In the genomic region with DNA sequence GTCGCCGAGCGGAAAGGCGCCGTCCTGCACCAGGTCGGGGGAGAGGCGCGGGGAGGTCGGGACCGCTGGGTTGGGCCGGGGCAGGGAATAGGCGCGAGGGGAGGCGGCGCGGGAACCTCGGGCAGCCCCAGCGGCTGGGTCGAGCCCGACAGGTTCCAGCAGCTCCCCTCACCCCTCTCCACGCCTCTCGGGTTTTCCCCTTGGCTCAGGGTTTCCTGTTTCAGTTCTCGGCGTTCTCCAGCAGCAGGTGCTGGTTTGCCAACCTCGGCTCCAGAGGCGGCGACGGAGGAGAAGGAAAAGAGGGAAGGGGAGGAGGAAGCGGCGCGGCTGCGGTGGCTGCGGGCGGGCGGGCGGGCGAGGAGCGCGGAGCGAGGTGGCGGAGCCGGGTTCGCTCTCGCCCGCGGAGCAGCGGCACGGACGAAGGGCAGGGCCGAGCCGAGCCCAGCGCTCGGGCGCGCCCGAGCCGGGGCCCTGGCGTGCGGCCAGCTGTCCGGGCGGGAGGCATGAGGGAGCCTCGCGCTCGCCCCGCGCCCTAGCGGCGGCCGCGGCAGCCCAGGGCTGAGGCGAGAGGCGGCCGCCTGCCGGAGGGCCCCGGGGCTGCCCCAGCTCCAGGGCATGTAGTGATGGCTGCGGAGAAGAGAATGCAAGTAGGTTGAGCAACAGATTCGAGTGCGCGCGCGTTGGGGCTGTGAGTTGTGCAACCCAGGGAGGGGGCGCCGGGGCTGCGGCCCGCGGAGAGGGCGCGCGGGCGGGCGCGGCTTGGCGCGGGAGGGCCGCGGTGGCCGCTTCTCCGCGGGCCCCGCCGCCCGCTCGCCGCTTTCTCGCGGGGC, we compare ENCODE assay signal across 8 cellular contexts. TPM values are rescaled to one million over a fixed set of nuclear protein-coding genes. Genes with fewer than 3 reads are reported as not detected.
DNase-seq lines count a peak whose midpoint lies in the region; ATAC-seq lines count a peak whose summit lies in the region.

ZC3H12C (plus strand) TSS at position 816 of the 830 bp plus-strand sequence. CDS start 20 bp downstream, outside the sequence.

- CTCF ChIA-PET in activated CD4-positive, alpha-beta memory T cell treated with anti-CD3 and anti-CD28 coated beads, Interleukin-2, amount 10 ng/mL, durations not matched to agents 7 days and 5 days (lab: Charles Lee), result interaction anchor here (2.5 kb wide), 1 partner anchor 15 kb away, joined by 8 read pairs; no protein-coding TSS in a partner anchor

- no peaks in the 10 kb centered on the region for H3K4me1 ChIP-seq in esophagus (ENCODE audit: control insufficient read depth in 2 of 2, insufficient read depth in 2 of 2, low read length in 1 of 2)
- peaks cover 13% of the 10 kb centered on the region for H3K4me1 ChIP-seq in mononuclear cell (ENCODE audit: insufficient read depth, low read length)

- H3K4me1 Mint-ChIP-seq in activated CD4-positive, alpha-beta memory T cell treated with anti-CD3 and anti-CD28 coated beads, Interleukin-2, amount 10 ng/mL, durations not matched to agents 7 days and 5 days, result peaks cover 16% of the 10 kb centered on the region

- peak within 1 kb of the TSS; percentile 66 to 76 for H3K4me3 ChIP-seq in esophagus (ENCODE audit: low read depth in 1 of 2, low read length in 2 of 2)
- peak within 1 kb of the TSS; percentile 48 for H3K4me3 ChIP-seq in mononuclear cell (ENCODE audit: low read length)

- H3K36me3 Mint-ChIP-seq in activated CD4-positive, alpha-beta memory T cell treated with anti-CD3 and anti-CD28 coated beads, Interleukin-2, amount 10 ng/mL, durations not matched to agents 7 days and 5 days (ENCODE audit: low read depth), result peaks cover 3% of the 10 kb centered on the region

- POLR2A ChIA-PET in activated CD4-positive, alpha-beta memory T cell treated with anti-CD3 and anti-CD28 coated beads, Interleukin-2, amount 10 ng/mL, durations not matched to agents 7 days and 5 days (lab: Charles Lee), result interaction anchor here (0.5 to 1.4 kb wide), 2 partner anchors 14 to 15 kb away, joined by 3 to 5 read pairs; no protein-coding TSS in a partner anchor

- peak within 1 kb of the TSS; percentile 73 to 91 for H3K27ac ChIP-seq in esophagus (ENCODE audit: low read depth in 2 of 2, low read length in 1 of 2)

- H3K27me3 ChIP-seq in esophagus (ENCODE audit: control insufficient read depth in 1 of 2, insufficient read depth in 2 of 2, low read length in 2 of 2) (no peaks in the 10 kb centered on the region), mononuclear cell (ENCODE audit: insufficient read depth, low read length) (peaks cover 32% of the 10 kb centered on the region)

- peak within 1 kb of the TSS; percentile 77 for H3K4me3 Mint-ChIP-seq in activated CD4-positive, alpha-beta memory T cell treated with anti-CD3 and anti-CD28 coated beads, Interleukin-2, amount 10 ng/mL, durations not matched to agents 7 days and 5 days

- peak within 1 kb of the TSS; percentile 31 for H3K27ac Mint-ChIP-seq in activated CD4-positive, alpha-beta memory T cell treated with anti-CD3 and anti-CD28 coated beads, Interleukin-2, amount 10 ng/mL, durations not matched to agents 7 days and 5 days

- no peaks in the 10 kb centered on the region for H3K36me3 ChIP-seq in esophagus (ENCODE audit: control insufficient read depth in 2 of 2, insufficient read depth in 2 of 2, low read length in 1 of 2)

- H3K9me3 ChIP-seq in esophagus (ENCODE audit: control insufficient read depth in 2 of 2, insufficient read depth in 1 of 2, low read depth in 1 of 2, low read length in 1 of 2), result no peaks in the 10 kb centered on the region
- H3K9me3 ChIP-seq in mononuclear cell (ENCODE audit: low read depth, low read length), result no peaks in the 10 kb centered on the region

- 1% methylated on average over 69 to 106 of the region's 106 CpGs for WGBS in esophagus, 2 donors

- peaks cover 42% of the 10 kb centered on the region for H3K27me3 Mint-ChIP-seq in activated CD4-positive, alpha-beta memory T cell treated with anti-CD3 and anti-CD28 coated beads, Interleukin-2, amount 10 ng/mL, durations not matched to agents 7 days and 5 days

- peak; percentile 60 for ATAC-seq in HG03196 (IDR thresholded peaks at IDR 0.05; ENCODE audit: unreplicated experiment)

- H3K9me3 Mint-ChIP-seq in activated CD4-positive, alpha-beta memory T cell treated with anti-CD3 and anti-CD28 coated beads, Interleukin-2, amount 10 ng/mL, durations not matched to agents 7 days and 5 days, result no peaks in the 10 kb centered on the region

- DNase-seq in CMK (ENCODE audit: low read depth) (peak; percentile 76), GM19238 (ENCODE audit: insufficient read length, low spot score) (peak; percentile 69), NCI-H345 treated with DMSO at 0.1 percent for 48 hours (lab: John Stamatoyannopoulos, UW; ENCODE audit: unreplicated experiment) (peak; percentile 56), superior temporal gyrus (ENCODE audit: extremely low spot score) (peak; percentile 75)
- DNase-seq in activated CD4-positive, alpha-beta memory T cell treated with anti-CD3 and anti-CD28 coated beads, Interleukin-2, amount 10 ng/mL, durations not matched to agents 7 days and 5 days, result peak; percentile 50

RNA-seq across cellular contexts. Expression of gene ZC3H12C, which starts in this region (rescaled TPM):
- total RNA-seq in activated CD4-positive, alpha-beta memory T cell treated with anti-CD3 and anti-CD28 coated beads, Interleukin-2, amount 10 ng/mL, durations not matched to agents 7 days and 5 days, result 1 to 10 TPM; 3.8 to 4.1 TPM
- polyA plus RNA-seq in esophagus, result under 1 TPM; 0.66 to 0.77 TPM
- 2.2 TPM for total RNA-seq in mononuclear cell

Comparison
In these comparisons a context has a peak if more than half of its experiments do, and no peak if none do; other contexts are left out.
1. Peak in every context shown above with its lines: DNase-seq, ATAC-seq, H3K4me3 ChIP-seq and H3K27ac ChIP-seq.